In genomic region chr19:38682195-38682867, GRCh38 we compare ENCODE assay signal across 9 cellular contexts. TPM values are rescaled to one million over a fixed set of nuclear protein-coding genes. Genes with fewer than 3 reads are reported as not detected.
DNase-seq lines count a peak whose midpoint lies in the region; ATAC-seq, FAIRE-seq and TF ChIP-seq lines count a peak whose summit lies in the region.
"Had no signal": no experiment of that assay in that cellular context is flagged by ENCODE, and none has a peak within 500 bp of the region (broad histone marks: within the 10 kb centered on the region; RNA-seq: fewer than 3 reads in every experiment).

No MANE protein-coding gene starts in this region.

- H2BK20ac ChIP-seq in H9 (ENCODE audit: low read depth, low read length, poor library complexity, severe bottlenecking), result no peak overlapping the region

- H3K4me1 Mint-ChIP-seq in H9, result peaks cover 68 to 77% of the 10 kb centered on the region in 2 experiments
- H3K4me1 Mint-ChIP-seq in activated T-helper 1 cell treated with anti-CD3 and anti-CD28 coated beads, Interleukin-12 subunit alpha, Interleukin-12 subunit beta, Interleukin-2, Interleukin-4 antibody, amounts not matched to agents 30 ng/mL and 10 ng/mL and 1 ng/mL, durations not matched to agents 14 hours and 24 hours and 36 hours (ENCODE audit: low read depth), result peaks cover 97% of the 10 kb centered on the region
- H3K4me1 Mint-ChIP-seq in immature natural killer cell, result peaks cover 99 to 100% of the 10 kb centered on the region in 2 donors

- no CpG with 5 or more reads among the region's 11 CpGs for WGBS in H9 (ENCODE audit: extremely low coverage, insufficient read length, low lambda C conversion rate)
- 77 to 91% (median 86%) methylated on average over 11 of the region's 11 CpGs for WGBS in spleen, 5 donors

- no peak for TF ChIP-seq POLR2A in spleen (IDR thresholded peaks at IDR 0.05)

- H2BK5ac ChIP-seq in H9 (ENCODE audit: insufficient read length, low read length), result peak overlapping the region; percentile 67

- H2BK15ac ChIP-seq in H9 (ENCODE audit: low read depth, low read length), result no peak overlapping the region

- peak overlapping the region; percentile 93 for H3K14ac ChIP-seq in H9 (ENCODE audit: insufficient read depth, low read length)

- no peaks in the 10 kb centered on the region for H3K9me3 ChIP-seq in H9 (ENCODE audit: control insufficient read depth, low read depth, low read length)
- no peaks in the 10 kb centered on the region for H3K9me3 ChIP-seq in spleen

- no peak overlapping the region for H4K8ac ChIP-seq in H9 (replicated peaks; ENCODE audit: insufficient read length, low read depth, low read length)

- H3K9me3 Mint-ChIP-seq in H9 (peaks cover 0 to 4% of the 10 kb centered on the region in 2 experiments; a peak in 3 of 5 replicates), immature natural killer cell (no peaks in the 10 kb centered on the region)
- H3K9me3 Mint-ChIP-seq in activated T-helper 1 cell treated with anti-CD3 and anti-CD28 coated beads, Interleukin-12 subunit alpha, Interleukin-12 subunit beta, Interleukin-2, Interleukin-4 antibody, amounts not matched to agents 30 ng/mL and 10 ng/mL and 1 ng/mL, durations not matched to agents 14 hours and 24 hours and 36 hours, result peaks cover 4% of the 10 kb centered on the region

- no peak overlapping the region for H3K56ac ChIP-seq in H9 (ENCODE audit: insufficient read length, low read depth, low read length)

- peak overlapping the region; percentile 97 to 100 (median 98) for H3K27ac Mint-ChIP-seq in H9
- H3K27ac Mint-ChIP-seq in activated T-helper 1 cell treated with anti-CD3 and anti-CD28 coated beads, Interleukin-12 subunit alpha, Interleukin-12 subunit beta, Interleukin-2, Interleukin-4 antibody, amounts not matched to agents 30 ng/mL and 10 ng/mL and 1 ng/mL, durations not matched to agents 14 hours and 24 hours and 36 hours, result peak overlapping the region; percentile 3
- peak overlapping the region; percentile 99 to 100 (median 100) for H3K27ac Mint-ChIP-seq in immature natural killer cell

- peak overlapping the region; percentile 0 for H3T11ph ChIP-seq in H9 (ENCODE audit: low read length)

- H3K4me3 Mint-ChIP-seq in H9 (no peak overlapping the region), immature natural killer cell (peak overlapping the region; percentile 52 to 72 (median 57))
- H3K4me3 Mint-ChIP-seq in activated T-helper 1 cell treated with anti-CD3 and anti-CD28 coated beads, Interleukin-12 subunit alpha, Interleukin-12 subunit beta, Interleukin-2, Interleukin-4 antibody, amounts not matched to agents 30 ng/mL and 10 ng/mL and 1 ng/mL, durations not matched to agents 14 hours and 24 hours and 36 hours, result peak overlapping the region; percentile 26
- H3K4me3 Mint-ChIP-seq: activated CD4-positive, alpha-beta T cell treated with anti-CD3 and anti-CD28 coated beads for 36 hours had no signal

- H3K27me3 Mint-ChIP-seq in H9 (ENCODE audit: low read depth), result no peaks in the 10 kb centered on the region
- no peaks in the 10 kb centered on the region for H3K27me3 Mint-ChIP-seq in activated T-helper 1 cell treated with anti-CD3 and anti-CD28 coated beads, Interleukin-12 subunit alpha, Interleukin-12 subunit beta, Interleukin-2, Interleukin-4 antibody, amounts not matched to agents 30 ng/mL and 10 ng/mL and 1 ng/mL, durations not matched to agents 14 hours and 24 hours and 36 hours (ENCODE audit: insufficient read depth)
- peaks cover 10 to 29% (median 21%) of the 10 kb centered on the region in 3 donors for H3K27me3 Mint-ChIP-seq in immature natural killer cell (ENCODE audit: low read depth in 3 of 3)
- H3K27me3 Mint-ChIP-seq: activated CD4-positive, alpha-beta T cell treated with anti-CD3 and anti-CD28 coated beads for 36 hours had no signal

- H2BK120ac ChIP-seq in H9 (ENCODE audit: low read depth, low read length, poor library complexity, severe bottlenecking), result peak overlapping the region; percentile 92

- no peak for TF ChIP-seq CTCF in H9 (conservative IDR thresholded peaks at IDR 0.05)
- TF ChIP-seq CTCF in spleen (IDR thresholded peaks at IDR 0.05 in 8 of 11, conservative IDR thresholded peaks at IDR 0.05 in 3 of 11), result no peak

- H2BK12ac ChIP-seq in H9 (ENCODE audit: insufficient read length, low read depth, low read length), result peak overlapping the region; percentile 41

- no peak overlapping the region for H3K4me3 ChIP-seq in spleen

- no peaks in the 10 kb centered on the region for H3K79me1 ChIP-seq in H9 (ENCODE audit: insufficient read depth, low read depth, low read length, poor library complexity, severe bottlenecking)

- no peak overlapping the region for H2AFZ ChIP-seq in H9 (ENCODE audit: low read length)

- ATAC-seq in GM18498 (IDR thresholded peaks at IDR 0.05; ENCODE audit: unreplicated experiment), result no peak
- ATAC-seq: activated CD4-positive, alpha-beta T cell treated with anti-CD3 and anti-CD28 coated beads for 36 hours had no signal

- DNase-seq in H9, result no peak
- DNase-seq in activated T-helper 1 cell treated with anti-CD3 and anti-CD28 coated beads, Interleukin-12 subunit alpha, Interleukin-12 subunit beta, Interleukin-2, Interleukin-4 antibody, amounts not matched to agents 30 ng/mL and 10 ng/mL and 1 ng/mL, durations not matched to agents 14 hours and 24 hours and 36 hours (ENCODE audit: low spot score), result no peak
- no peak for DNase-seq in immature natural killer cell
- DNase-seq in spleen, result no peak
- DNase-seq in stimulated activated CD4-positive, alpha-beta T cell treated with anti-CD3 and anti-CD28 coated beads, Interleukin-4, amount 100 ng/mL, for 1 hour, result no peak
- no peak for DNase-seq in ACHN
- no peak for DNase-seq in RCC 7860 (ENCODE audit: low spot score)
- DNase-seq: activated CD4-positive, alpha-beta T cell treated with anti-CD3 and anti-CD28 coated beads for 36 hours had no signal

- H3K4ac ChIP-seq in H9 (ENCODE audit: low read depth, low read length), result peak overlapping the region; percentile 73

- in situ Hi-C loops in ACHN (cut with HindIII; ENCODE audit: low pct_ligation_motif_present, low pct_unique_long_range_greater_than_20kb, low sequenced_read_pairs), result no loop called here

- no peaks in the 10 kb centered on the region for H3K23me2 ChIP-seq in H9 (ENCODE audit: insufficient read length, low read depth, low read length, poor library complexity, severe bottlenecking)

- no peak overlapping the region for H3K9ac ChIP-seq in H9 (ENCODE audit: extremely low read depth, insufficient read length, low read length)

- H3K23ac ChIP-seq in H9 (ENCODE audit: insufficient read length, low read depth, low read length), result no peak overlapping the region

- H3K4me2 ChIP-seq in H9 (ENCODE audit: insufficient read depth, insufficient read length, low read length), result no peak overlapping the region

- intact Hi-C loops in activated T-helper 1 cell treated with anti-CD3 and anti-CD28 coated beads, Interleukin-12 subunit alpha, Interleukin-12 subunit beta, Interleukin-2, Interleukin-4 antibody, amounts not matched to agents 30 ng/mL and 10 ng/mL and 1 ng/mL, durations not matched to agents 14 hours and 24 hours and 36 hours (cut with micrococcal nuclease), result loop anchor here (5.0 kb wide), 1 partner anchor 35 kb away; the partner anchor contains the start of gene ACTN4
- intact Hi-C loops in spleen (cut with DNase I; ENCODE audit: low total_unique reads), result no loop called here

- H3K36me3 Mint-ChIP-seq in H9 (ENCODE audit: insufficient read depth in 1 of 3, low read depth in 3 of 3), result peaks cover 19 to 38% (median 31%) of the 10 kb centered on the region in 3 experiments; a peak in 6 of 7 replicates
- peaks cover 20% of the 10 kb centered on the region for H3K36me3 Mint-ChIP-seq in activated T-helper 1 cell treated with anti-CD3 and anti-CD28 coated beads, Interleukin-12 subunit alpha, Interleukin-12 subunit beta, Interleukin-2, Interleukin-4 antibody, amounts not matched to agents 30 ng/mL and 10 ng/mL and 1 ng/mL, durations not matched to agents 14 hours and 24 hours and 36 hours (ENCODE audit: low read depth)
- H3K36me3 Mint-ChIP-seq in immature natural killer cell, result peaks cover 0 to 14% (median 4%) of the 10 kb centered on the region in 3 donors

- peaks cover 23% of the 10 kb centered on the region; the same call in 1 of the 2 replicates for H3K79me2 ChIP-seq in H9 (ENCODE audit: insufficient read depth, low read length)

- H3K36me3 ChIP-seq in spleen, result peaks cover 0 to 35% (median 0%) of the 10 kb centered on the region in 6 donors

- no peak overlapping the region for H4K5ac ChIP-seq in H9 (ENCODE audit: insufficient read length, low read depth, low read length)

- H2AK5ac ChIP-seq in H9 (ENCODE audit: insufficient read length, low read length), result peak overlapping the region; percentile 23

- peak overlapping the region; percentile 96 for H3K18ac ChIP-seq in H9 (ENCODE audit: insufficient read length, low read depth, low read length)

- peak overlapping the region; percentile 60 for H4K91ac ChIP-seq in H9 (ENCODE audit: insufficient read length, low read depth, low read length)

- no peak for FAIRE-seq in RCC 7860 (lab: Jason Lieb, UNC)

- H4K20me1 ChIP-seq in H9 (ENCODE audit: control insufficient read depth, insufficient read depth, insufficient read length), result no peaks in the 10 kb centered on the region

- peaks cover 15% of the 10 kb centered on the region; the same call in 1 of the 2 replicates for H3K4me1 ChIP-seq in H9 (ENCODE audit: insufficient read depth, low read length)
- H3K4me1 ChIP-seq in spleen, result peaks cover 74 to 100% (median 98%) of the 10 kb centered on the region in 6 donors

- H3K27me3 ChIP-seq in H9 (ENCODE audit: insufficient read depth, low read length) (no peaks in the 10 kb centered on the region), spleen (replicated peaks in 1 of 7) (no peaks in the 10 kb centered on the region)

- peak overlapping the region; percentile 86 for H3K27ac ChIP-seq in H9 (ENCODE audit: insufficient read length, low read depth, low read length)
- H3K27ac ChIP-seq in spleen, result peak overlapping the region; percentile 51 to 91 (median 82)

RNA-seq across cellular contexts. Expression of gene ACTN4, which starts 34.9 kb away (rescaled TPM):
- total RNA-seq in H9 (2021), result 369 and 386 TPM in 2 replicates
- total RNA-seq in activated T-helper 1 cell treated with anti-CD3 and anti-CD28 coated beads, Interleukin-12 subunit alpha, Interleukin-12 subunit beta, Interleukin-2, Interleukin-4 antibody, amounts not matched to agents 30 ng/mL and 10 ng/mL and 1 ng/mL, durations not matched to agents 14 hours and 24 hours and 36 hours, result 281 and 287 TPM in 2 replicates
- 10 to 100 TPM in 2 of 3 donors, 1 to 10 TPM in 1; 8.5 to 68.3 (median 17.4) TPM for polyA plus RNA-seq in immature natural killer cell
- total RNA-seq in spleen, result 100 to 1,000 TPM; 360 to 621 (median 487) TPM
- polyA plus RNA-seq in spleen, result 100 to 1,000 TPM in 1 of 3 donors, 10 to 100 TPM in 2; 39.3 to 185 (median 51.2) TPM

Comparison
In these comparisons a context has a peak if more than half of its experiments do, and no peak if none do; other contexts are left out.
1. H3K27ac Mint-ChIP-seq: peak in every context shown above with its lines; median percentile 100 in immature natural killer cell; 98 in H9; 3 in activated T-helper 1 cell treated with anti-CD3 and anti-CD28 coated beads, Interleukin-12 subunit alpha, Interleukin-12 subunit beta, Interleukin-2, Interleukin-4 antibody, amounts not matched to agents 30 ng/mL and 10 ng/mL and 1 ng/mL, durations not matched to agents 14 hours and 24 hours and 36 hours.
2. H3K4me3 Mint-ChIP-seq: peak in activated T-helper 1 cell treated with anti-CD3 and anti-CD28 coated beads, Interleukin-12 subunit alpha, Interleukin-12 subunit beta, Interleukin-2, Interleukin-4 antibody, amounts not matched to agents 30 ng/mL and 10 ng/mL and 1 ng/mL, durations not matched to agents 14 hours and 24 hours and 36 hours (single experiment) and immature natural killer cell (5 of 5); none in H9 (0 of 2).